In the genomic region with DNA sequence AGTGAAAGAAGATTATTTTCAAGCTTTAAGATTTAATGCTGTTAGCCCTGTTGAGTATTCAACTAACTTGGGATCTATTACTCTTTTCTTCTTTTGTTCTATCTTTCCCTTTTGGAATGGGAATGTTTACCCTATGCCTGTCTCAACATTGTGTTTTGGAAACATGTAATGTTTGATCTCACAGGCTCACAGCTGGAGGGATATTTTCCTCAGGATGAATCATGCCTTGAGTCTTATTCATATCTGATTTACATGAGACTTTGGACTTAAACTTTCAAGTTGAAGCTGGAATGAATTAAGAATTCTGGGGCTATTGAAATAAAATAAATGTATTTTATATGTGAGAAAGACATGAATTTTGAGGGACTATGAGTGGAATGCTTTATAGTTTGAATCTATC, we compare ENCODE assay signal across 24 cellular contexts.
DNase-seq lines count a peak whose midpoint lies in the region; TF ChIP-seq lines count a peak whose summit lies in the region.
"Had no signal": no experiment of that assay in that cellular context is flagged by ENCODE, and none has a peak within 500 bp of the region (broad histone marks: within the 10 kb centered on the region; RNA-seq: fewer than 3 reads in every experiment).

No MANE protein-coding gene starts in this region.

- intact Hi-C loops in mammary epithelial cell (cut with micrococcal nuclease): no loop called here
- intact Hi-C loops in left ventricle myocardium inferior (cut with micrococcal nuclease): no loop called here

- H3K4me3 ChIP-seq in mammary epithelial cell (replicated peaks in 1 of 3; ENCODE audit: insufficient read depth in 1 of 3, low read depth in 2 of 3, low read length in 3 of 3) (no peak overlapping the region), fibroblast of villous mesenchyme (ENCODE audit: low read depth, low read length) (no peak overlapping the region), left ventricle myocardium inferior (no peak overlapping the region)
- H3K4me3 ChIP-seq: BLaER1 treated with 17β-estradiol and CSF1 and Interleukin-3, amounts not matched to agents 10 nM and 100 nM; cardiac muscle cell; gastroesophageal sphincter; HAP-1; left lung; skin epidermis; thyroid gland had no signal

- no peak overlapping the region for H3K9ac ChIP-seq in mammary epithelial cell (ENCODE audit: insufficient read depth, low read length)
- H3K9ac ChIP-seq: BLaER1 treated with 17β-estradiol and CSF1 and Interleukin-3, amounts not matched to agents 10 nM and 100 nM had no signal

- H3K27me3 ChIP-seq in mammary epithelial cell (ENCODE audit: insufficient read depth, low read length) (no peaks in the 10 kb centered on the region), left ventricle myocardium inferior (ENCODE audit: low read depth) (no peaks in the 10 kb centered on the region)
- H3K27me3 ChIP-seq: BLaER1 treated with 17β-estradiol and CSF1 and Interleukin-3, amounts not matched to agents 10 nM and 100 nM; cardiac muscle cell; gastroesophageal sphincter; thyroid gland had no signal

- no peaks in the 10 kb centered on the region for H4K20me1 ChIP-seq in mammary epithelial cell (ENCODE audit: insufficient read depth, low read length)
- H4K20me1 ChIP-seq: BLaER1 treated with 17β-estradiol and CSF1 and Interleukin-3, amounts not matched to agents 10 nM and 100 nM had no signal

- CTCF ChIA-PET in mammary epithelial cell (lab: Charles Lee; ENCODE audit: low non-redundant PET): no interaction called here
- CTCF ChIA-PET in HEK293T (lab: Yijun Ruan, JAX): no interaction called here

- H3K4me2 ChIP-seq in mammary epithelial cell (ENCODE audit: insufficient read depth, low read depth, low read length): no peak overlapping the region
- H3K4me2 ChIP-seq: BLaER1 treated with 17β-estradiol and CSF1 and Interleukin-3, amounts not matched to agents 10 nM and 100 nM had no signal

- no peaks in the 10 kb centered on the region for H3K79me2 ChIP-seq in mammary epithelial cell (ENCODE audit: insufficient read depth, low read length)

- dilution Hi-C loops in mammary epithelial cell (cut with HindIII; ENCODE audit: low sequenced_read_pairs): no loop called here

- H3K4me1 ChIP-seq in mammary epithelial cell (ENCODE audit: insufficient read depth, low read length) (no peaks in the 10 kb centered on the region), left ventricle myocardium inferior (no peaks in the 10 kb centered on the region)
- H3K4me1 ChIP-seq: BLaER1 treated with 17β-estradiol and CSF1 and Interleukin-3, amounts not matched to agents 10 nM and 100 nM; gastroesophageal sphincter; HAP-1; thyroid gland had no signal

- H3K27ac ChIP-seq in mammary epithelial cell (ENCODE audit: insufficient read depth, low read depth, low read length) (no peak overlapping the region), left ventricle myocardium inferior (replicated peaks) (no peak overlapping the region)
- H3K27ac ChIP-seq: BLaER1 treated with 17β-estradiol and CSF1 and Interleukin-3, amounts not matched to agents 10 nM and 100 nM; cardiac muscle cell; gastroesophageal sphincter; left lung; RWPE1; thyroid gland; WERI-Rb-1 had no signal

- no TSS peak for BruUV-seq in mammary epithelial cell (replicated peaks; lab: Mats Ljungman, UMichigan)

- no peaks in the 10 kb centered on the region for H3K9me3 ChIP-seq in mammary epithelial cell (replicated peaks; ENCODE audit: insufficient read depth, low read length)
- H3K9me3 ChIP-seq in left ventricle myocardium inferior (replicated peaks): no peaks in the 10 kb centered on the region
- H3K9me3 ChIP-seq: BLaER1 treated with 17β-estradiol and CSF1 and Interleukin-3, amounts not matched to agents 10 nM and 100 nM; gastroesophageal sphincter; HAP-1; left lung; thyroid gland had no signal

- no peak overlapping the region for H2AFZ ChIP-seq in mammary epithelial cell (ENCODE audit: low read depth, low read length)

- POLR2A ChIA-PET in HEK293T (lab: Yijun Ruan, JAX): no interaction called here

- no peak for TF ChIP-seq CTCF in mammary epithelial cell (conservative IDR thresholded peaks at IDR 0.05 in 1 of 2, IDR thresholded peaks at IDR 0.05 in 1 of 2; ENCODE audit: extremely low read depth in 1 of 2, insufficient read depth in 1 of 2, low read depth in 1 of 2, low read length in 2 of 2)
- TF ChIP-seq CTCF in fibroblast of villous mesenchyme (IDR thresholded peaks at IDR 0.05; ENCODE audit: insufficient read depth, low read depth, low read length): no peak
- TF ChIP-seq CTCF in left ventricle myocardium inferior (IDR thresholded peaks at IDR 0.05; ENCODE audit: borderline replicate concordance): no peak

- DNase-seq in M059J (ENCODE audit: low read depth): peak; percentile 57
- peak; percentile 16 for DNase-seq in mammary epithelial cell
- DNase-seq in fibroblast of villous mesenchyme (ENCODE audit: low read depth): peak; percentile 65
- DNase-seq in HEK293T (ENCODE audit: extremely low spot score): no peak
- no peak for DNase-seq in occipital lobe (lab: John Stamatoyannopoulos, UW)
- DNase-seq in CD1c-positive myeloid dendritic cell (ENCODE audit: extremely low spot score): no peak
- DNase-seq in left ventricle myocardium inferior: no peak
- DNase-seq: activated CD4-positive, alpha-beta memory T cell treated with anti-CD3 and anti-CD28 coated beads for 36 hours; activated naive CD4-positive, alpha-beta T cell treated with anti-CD3 and anti-CD28 coated beads, Interleukin-2, amount 10 ng/mL, durations not matched to agents 7 days and 5 days; activated T-cell treated with anti-CD3 and anti-CD28 coated beads, Interleukin-2, amount 50 U/mL, for 1 hour; effector CD4-positive, alpha-beta T cell; left lung; NCI-H146; NCI-H345; NK-92 treated with Interleukin-12 subunit alpha and Interleukin-12 subunit beta, amount 100 ng/mL, for 24 hours; nucleus accumbens; thyroid gland had no signal

- H3K36me3 ChIP-seq in mammary epithelial cell (ENCODE audit: insufficient read depth, low read length) (no peaks in the 10 kb centered on the region), left ventricle myocardium inferior (no peaks in the 10 kb centered on the region)
- H3K36me3 ChIP-seq: BLaER1 treated with 17β-estradiol and CSF1 and Interleukin-3, amounts not matched to agents 10 nM and 100 nM; cardiac muscle cell; gastroesophageal sphincter; HAP-1; left lung; thyroid gland; WERI-Rb-1 had no signal

- in situ Hi-C loops in mammary epithelial cell (cut with MboI; ENCODE audit: low sequenced_read_pairs in 2 of 2): no loop called here

TF ChIP-seq in HEK293T, 16 proteins besides CTCF, POLR2A, EP300 and RAD21:
- TF ChIP-seq FOXK2 (IDR thresholded peaks at IDR 0.05) (no peak), CTBP1 (IDR thresholded peaks at IDR 0.05; ENCODE audit: borderline replicate concordance) (no peak), NFRKB (IDR thresholded peaks at IDR 0.05) (no peak), HDGF (IDR thresholded peaks at IDR 0.05; ENCODE audit: borderline replicate concordance) (no peak), BHLHE40 (IDR thresholded peaks at IDR 0.05; ENCODE audit: borderline replicate concordance) (no peak), FOXA1 (IDR thresholded peaks at IDR 0.05) (no peak), FOXM1 (IDR thresholded peaks at IDR 0.05; ENCODE audit: borderline replicate concordance) (no peak), SUZ12 (IDR thresholded peaks at IDR 0.05) (no peak), TARDBP (IDR thresholded peaks at IDR 0.05) (no peak), LEF1 (IDR thresholded peaks at IDR 0.05; ENCODE audit: borderline replicate concordance) (no peak), ARNT (IDR thresholded peaks at IDR 0.05) (no peak), L3MBTL2 (conservative IDR thresholded peaks at IDR 0.05) (no peak), ZNF384 (IDR thresholded peaks at IDR 0.05) (no peak), SP1 (IDR thresholded peaks at IDR 0.05) (no peak)
- TF ChIP-seq, protein P1, sequence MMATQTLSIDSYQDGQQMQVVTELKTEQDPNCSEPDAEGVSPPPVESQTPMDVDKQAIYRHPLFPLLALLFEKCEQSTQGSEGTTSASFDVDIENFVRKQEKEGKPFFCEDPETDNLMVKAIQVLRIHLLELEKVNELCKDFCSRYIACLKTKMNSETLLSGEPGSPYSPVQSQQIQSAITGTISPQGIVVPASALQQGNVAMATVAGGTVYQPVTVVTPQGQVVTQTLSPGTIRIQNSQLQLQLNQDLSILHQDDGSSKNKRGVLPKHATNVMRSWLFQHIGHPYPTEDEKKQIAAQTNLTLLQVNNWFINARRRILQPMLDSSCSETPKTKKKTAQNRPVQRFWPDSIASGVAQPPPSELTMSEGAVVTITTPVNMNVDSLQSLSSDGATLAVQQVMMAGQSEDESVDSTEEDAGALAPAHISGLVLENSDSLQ (IDR thresholded peaks at IDR 0.05): no peak
TF ChIP-seq in HEK293T: peak in this region for 0.

Comparison
In these comparisons a context has a peak if more than half of its experiments do, and no peak if none do; other contexts are left out.
1. DNase-seq: peak in M059J (single experiment), mammary epithelial cell (single experiment) and fibroblast of villous mesenchyme (single experiment); none in HEK293T (single experiment), occipital lobe (single experiment), CD1c-positive myeloid dendritic cell (single experiment) and left ventricle myocardium inferior (single experiment).